15 cellular contexts compared by ENCODE assay signal in genomic region chr1:160755864-160756616, GRCh38. TPM values are rescaled to one million over a fixed set of nuclear protein-coding genes. Genes with fewer than 3 reads are reported as not detected.
DNase-seq lines count a peak whose midpoint lies in the region; ATAC-seq and TF ChIP-seq lines count a peak whose summit lies in the region.
"Had no signal": no experiment of that assay in that cellular context is flagged by ENCODE, and none has a peak within 500 bp of the region (broad histone marks: within the 10 kb centered on the region; RNA-seq: fewer than 3 reads in every experiment).

No MANE protein-coding gene starts in this region.

- H3K27ac Mint-ChIP-seq in T-helper 2 cell treated with Interferon-gamma antibody and Interleukin-4, amounts not matched to agents 5 μg/mL and 100 μg/mL, for 36 hours: peak overlapping the region; percentile 63
- peak overlapping the region in 7 of 10 donors; percentile 18 to 89 (median 60) for H3K27ac Mint-ChIP-seq in naive thymus-derived CD8-positive, alpha-beta T cell
- H3K27ac Mint-ChIP-seq: nephron had no signal

- H3K36me3 ChIP-seq in brain microvascular endothelial cell (replicated peaks): no peaks in the 10 kb centered on the region
- H3K36me3 ChIP-seq: breast epithelium, sigmoid colon, transverse colon had no signal

- in situ Hi-C loops in brain microvascular endothelial cell (cut with HindIII; ENCODE audit: low pct_ligation_motif_present, low sequenced_read_pairs): no loop called here

- peaks cover 1% of the 10 kb centered on the region for H3K36me3 Mint-ChIP-seq in T-helper 2 cell treated with Interferon-gamma antibody and Interleukin-4, amounts not matched to agents 5 μg/mL and 100 μg/mL, for 36 hours (ENCODE audit: low read depth)
- H3K36me3 Mint-ChIP-seq in naive thymus-derived CD8-positive, alpha-beta T cell: no peaks in the 10 kb centered on the region

- no peak for DNase-seq in T-helper 2 cell treated with Interferon-gamma antibody and Interleukin-4, amounts not matched to agents 5 μg/mL and 100 μg/mL, for 36 hours (ENCODE audit: low spot score)
- peak in 1 of 10 donors; percentile 52 for DNase-seq in naive thymus-derived CD8-positive, alpha-beta T cell
- DNase-seq in NOMO-1 treated with dmso at 0.1 percent for 144 hours (lab: John Stamatoyannopoulos, UW; ENCODE audit: unreplicated experiment) (no peak), DMS79 treated with DMSO at 0.1 percent for 48 hours (lab: John Stamatoyannopoulos, UW) (no peak), brain microvascular endothelial cell (no peak)
- DNase-seq: effector memory CD4-positive, alpha-beta T cell; PC-9; sigmoid colon; transverse colon had no signal

- POLR2A ChIA-PET in naive thymus-derived CD8-positive, alpha-beta T cell (lab: Charles Lee): interaction anchor here (0.6 kb wide), 1 partner anchor 12 kb away, joined by 4 read pairs; no protein-coding TSS in a partner anchor

- peak; percentile 42 for ATAC-seq in GM18858 (IDR thresholded peaks at IDR 0.05; ENCODE audit: unreplicated experiment)
- peak; percentile 51 for ATAC-seq in GM19397 (IDR thresholded peaks at IDR 0.05; ENCODE audit: unreplicated experiment)
- peak; percentile 31 to 37 for ATAC-seq in naive thymus-derived CD8-positive, alpha-beta T cell
- ATAC-seq in GM18870 (IDR thresholded peaks at IDR 0.05; ENCODE audit: unreplicated experiment): no peak

- H3K27me3 ChIP-seq in brain microvascular endothelial cell (replicated peaks): no peaks in the 10 kb centered on the region
- H3K27me3 ChIP-seq: sigmoid colon, transverse colon had no signal

- peaks cover 6% of the 10 kb centered on the region for H3K9me3 Mint-ChIP-seq in T-helper 2 cell treated with Interferon-gamma antibody and Interleukin-4, amounts not matched to agents 5 μg/mL and 100 μg/mL, for 36 hours
- H3K9me3 Mint-ChIP-seq in naive thymus-derived CD8-positive, alpha-beta T cell: peaks cover 0 to 3% (median 0%) of the 10 kb centered on the region in 9 donors
- H3K9me3 Mint-ChIP-seq: nephron had no signal

- H3K4me3 Mint-ChIP-seq in T-helper 2 cell treated with Interferon-gamma antibody and Interleukin-4, amounts not matched to agents 5 μg/mL and 100 μg/mL, for 36 hours: no peak overlapping the region
- peak overlapping the region in 3 of 10 donors; percentile 12 to 71 (median 17) for H3K4me3 Mint-ChIP-seq in naive thymus-derived CD8-positive, alpha-beta T cell
- H3K4me3 Mint-ChIP-seq: nephron had no signal

- no peak overlapping the region for H3K27ac ChIP-seq in brain microvascular endothelial cell
- H3K27ac ChIP-seq: breast epithelium, PC-9, sigmoid colon, transverse colon had no signal

- TF ChIP-seq CTCF in brain microvascular endothelial cell (IDR thresholded peaks at IDR 0.05; ENCODE audit: low read depth, low read length, missing control alignments): no peak

- H3K4me3 ChIP-seq in brain microvascular endothelial cell (ENCODE audit: low read depth, low read length): no peak overlapping the region
- H3K4me3 ChIP-seq: breast epithelium, PC-9, sigmoid colon, transverse colon had no signal

- peaks cover 29% of the 10 kb centered on the region for H3K4me1 Mint-ChIP-seq in T-helper 2 cell treated with Interferon-gamma antibody and Interleukin-4, amounts not matched to agents 5 μg/mL and 100 μg/mL, for 36 hours (ENCODE audit: low read depth)
- peaks cover 13 to 39% (median 37%) of the 10 kb centered on the region in 4 donors for H3K4me1 Mint-ChIP-seq in naive thymus-derived CD8-positive, alpha-beta T cell

- no peaks in the 10 kb centered on the region for H3K27me3 Mint-ChIP-seq in T-helper 2 cell treated with Interferon-gamma antibody and Interleukin-4, amounts not matched to agents 5 μg/mL and 100 μg/mL, for 36 hours (ENCODE audit: low read depth)
- H3K27me3 Mint-ChIP-seq in naive thymus-derived CD8-positive, alpha-beta T cell: no peaks in the 10 kb centered on the region

RNA-seq across cellular contexts. Expression of gene SLAMF7, which starts 17.0 kb away (rescaled TPM):
- total RNA-seq in naive thymus-derived CD8-positive, alpha-beta T cell: 1 to 10 TPM; 4.5 to 6.2 TPM
- polyA plus RNA-seq in naive thymus-derived CD8-positive, alpha-beta T cell: 100 to 1,000 TPM in 1 of 3 donors, 1 to 10 TPM in 2; 3.8 to 102 (median 4.0) TPM

RNA-seq across cellular contexts. Expression of gene LY9, which starts 39.9 kb away (rescaled TPM):
- total RNA-seq in naive thymus-derived CD8-positive, alpha-beta T cell: 100 to 1,000 TPM; 150 to 156 TPM
- polyA plus RNA-seq in naive thymus-derived CD8-positive, alpha-beta T cell: 100 to 1,000 TPM; 167 to 223 (median 189) TPM
- polyA plus RNA-seq: keratinocyte had no signal

RNA-seq across cellular contexts. Expression of gene CD48, which starts 44.4 kb away (rescaled TPM):
- total RNA-seq in naive thymus-derived CD8-positive, alpha-beta T cell: 100 to 1,000 TPM; 272 to 276 TPM
- 100 to 1,000 TPM; 186 to 213 (median 200) TPM for polyA plus RNA-seq in naive thymus-derived CD8-positive, alpha-beta T cell
- total RNA-seq: PC-9 had no signal
